26 cellular contexts compared by ENCODE assay signal in the genomic region with DNA sequence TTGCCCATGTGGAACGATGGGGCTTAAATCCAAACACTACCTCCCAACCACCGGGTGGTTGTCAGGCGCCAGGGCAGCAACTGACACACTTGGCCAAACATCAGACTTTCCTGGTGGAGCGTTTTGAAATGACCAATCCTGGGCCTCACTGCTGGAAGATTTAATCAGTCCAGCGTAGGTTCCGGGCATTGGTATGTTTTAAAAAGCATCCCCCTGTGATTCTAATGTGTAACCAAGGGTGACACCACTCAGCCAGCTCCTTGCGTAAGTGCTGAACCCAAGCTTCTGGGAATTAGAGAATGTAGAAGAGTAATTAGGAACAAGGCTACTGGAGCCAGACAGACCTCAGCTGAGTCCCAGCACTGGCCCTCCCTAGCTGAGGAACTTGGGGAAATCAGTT. TPM values are rescaled to one million over a fixed set of nuclear protein-coding genes. Genes with fewer than 3 reads are reported as not detected.
A peak's percentile ranks its signal among the peaks of the same experiment; 100 is the strongest.
DNase-seq lines count a peak whose midpoint lies in the region; ATAC-seq, FAIRE-seq and TF ChIP-seq lines count a peak whose summit lies in the region.
"Had no signal": no experiment of that assay in that cellular context is flagged by ENCODE, and none has a peak within 500 bp of the region (broad histone marks: within the 10 kb centered on the region; RNA-seq: fewer than 3 reads in every experiment).

No MANE protein-coding gene starts in this region.

- H3K27me3 ChIP-seq in neuronal stem cell (ENCODE audit: control insufficient read depth in 3 of 3, insufficient read depth in 3 of 3, low read depth in 1 of 3, low read length in 3 of 3), result no peaks in the 10 kb centered on the region
- no peaks in the 10 kb centered on the region for H3K27me3 ChIP-seq in vagina
- H3K27me3 ChIP-seq: BE2C, suprapubic skin had no signal

- TF ChIP-seq CTCF in vagina (IDR thresholded peaks at IDR 0.05), result no peak

- no CpG with 5 or more reads among the region's 7 CpGs for WGBS in neuronal stem cell (ENCODE audit: extremely low coverage in 2 of 2, insufficient read length in 2 of 2, insufficient replicate concordance in 1 of 2), 2 donors

- no peak overlapping the region for H4K91ac ChIP-seq in neuronal stem cell (ENCODE audit: low read depth, low read length, poor library complexity)

- H3K4me1 ChIP-seq in neuronal stem cell (ENCODE audit: control insufficient read depth in 2 of 2, insufficient read depth in 1 of 2, low read depth in 1 of 2, low read length in 2 of 2) (peaks cover 1 to 3% of the 10 kb centered on the region in 2 donors), vagina (no peaks in the 10 kb centered on the region)
- H3K4me1 ChIP-seq: BE2C, lower lobe of right lung, suprapubic skin had no signal

- no peaks in the 10 kb centered on the region for H3K9me3 ChIP-seq in neuronal stem cell (replicated peaks in 1 of 2; ENCODE audit: control insufficient read depth in 2 of 2, insufficient read depth in 1 of 2, low read depth in 1 of 2, low read length in 2 of 2)
- H3K9me3 ChIP-seq in vagina, result no peaks in the 10 kb centered on the region
- H3K9me3 ChIP-seq: BE2C, lower lobe of right lung, suprapubic skin had no signal

- H3K23ac ChIP-seq in neuronal stem cell (ENCODE audit: low read depth, low read length, poor library complexity), result no peak overlapping the region

- peak; percentile 96 for FAIRE-seq in RCC 7860 (lab: Jason Lieb, UNC)
- FAIRE-seq: A204.1, urothelium cell line had no signal

- ATAC-seq in left cardiac atrium, result peak in 1 of 2 donors; percentile 88

- H2AFZ ChIP-seq in neuronal stem cell (ENCODE audit: low read length), result peak overlapping the region; percentile 11

- H2BK12ac ChIP-seq in neuronal stem cell (ENCODE audit: low read length), result no peak overlapping the region

- H3K4ac ChIP-seq in neuronal stem cell (ENCODE audit: low read length), result no peak overlapping the region

- no peaks in the 10 kb centered on the region for H3K79me1 ChIP-seq in neuronal stem cell (ENCODE audit: low read depth, low read length)

- H2AK5ac ChIP-seq in neuronal stem cell (ENCODE audit: low read depth, low read length), result no peak overlapping the region

- no peak for TF ChIP-seq POLR2A in vagina (IDR thresholded peaks at IDR 0.05)

- peak; percentile 63 for DNase-seq in ACHN
- DNase-seq in RCC 7860 (ENCODE audit: low spot score), result peak; percentile 93
- DNase-seq in left cardiac atrium, result peak; percentile 23
- no peak for DNase-seq in neuronal stem cell (ENCODE audit: low spot score)
- DNase-seq in vagina (ENCODE audit: extremely low spot score in 2 of 2), result no peak
- DNase-seq in NCI-H2196 (lab: John Stamatoyannopoulos, UW; ENCODE audit: unreplicated experiment), result no peak
- no peak for DNase-seq in stimulated activated CD4-positive, alpha-beta T cell treated with anti-CD3 and anti-CD28 coated beads, Interleukin-1b, Interleukin-23, amount 100 ng/mL, for 48 hours
- DNase-seq in AG20443 (ENCODE audit: low spot score), result no peak
- DNase-seq: activated CD4-positive, alpha-beta T cell treated with anti-CD3 and anti-CD28 coated beads, Interleukin-2, amount 10 ng/mL, durations not matched to agents 7 days and 5 days; BE2C; Calu3; foreskin melanocyte; HCEC 1CT; hippocampal formation; immature natural killer cell; lower lobe of right lung; NCI-H1092 treated with DMSO at 0.1 percent for 48 hours; NCI-H2029 treated with DMSO at 0.1 percent for 48 hours; NCI-H446; OCI-M1; WERI-Rb-1 had no signal

- in situ Hi-C loops in ACHN (cut with HindIII; ENCODE audit: low pct_ligation_motif_present, low pct_unique_long_range_greater_than_20kb, low sequenced_read_pairs), result no loop called here

- H3K14ac ChIP-seq in neuronal stem cell (ENCODE audit: low read length), result no peak overlapping the region

- H2BK5ac ChIP-seq in neuronal stem cell (ENCODE audit: low read length), result no peak overlapping the region

- intact Hi-C loops in left cardiac atrium (cut with DNase I) (no loop called here), vagina (cut with DNase I) (no loop called here)

- H3K18ac ChIP-seq in neuronal stem cell (ENCODE audit: low read length), result peak overlapping the region; percentile 52

- H3K4me3 ChIP-seq in neuronal stem cell (ENCODE audit: low read length in 2 of 2) (no peak overlapping the region), vagina (no peak overlapping the region)
- H3K4me3 ChIP-seq: lower lobe of right lung, skin epidermis, suprapubic skin had no signal

- H3K9ac ChIP-seq in neuronal stem cell (ENCODE audit: low read depth, low read length, poor library complexity), result no peak overlapping the region

- no peak overlapping the region for H2BK15ac ChIP-seq in neuronal stem cell (ENCODE audit: low read length)

- H2BK120ac ChIP-seq in neuronal stem cell (ENCODE audit: low read depth, low read length), result no peak overlapping the region

- H3K36me3 ChIP-seq in neuronal stem cell (replicated peaks in 1 of 2; ENCODE audit: control insufficient read depth in 2 of 2, insufficient read depth in 2 of 2, low read length in 2 of 2), result no peaks in the 10 kb centered on the region
- no peaks in the 10 kb centered on the region for H3K36me3 ChIP-seq in vagina
- H3K36me3 ChIP-seq: BE2C, lower lobe of right lung, suprapubic skin, WERI-Rb-1 had no signal

- no peak overlapping the region for H3K27ac ChIP-seq in neuronal stem cell (replicated peaks; ENCODE audit: low read length)
- no peak overlapping the region for H3K27ac ChIP-seq in vagina
- H3K27ac ChIP-seq: epithelial cell of prostate, lower lobe of right lung, skin epidermis, suprapubic skin, WERI-Rb-1 had no signal

- H3K4me2 ChIP-seq in neuronal stem cell (ENCODE audit: insufficient read depth, low read length, poor library complexity, severe bottlenecking), result no peak overlapping the region

- no peak overlapping the region for H4K8ac ChIP-seq in neuronal stem cell (ENCODE audit: low read depth, low read length)

RNA-seq across cellular contexts. Expression of gene KAZN, which starts 44.8 kb away (rescaled TPM):
- total RNA-seq in left cardiac atrium (10 to 100 TPM; 12.6 to 15.7 TPM), vagina (29.5 TPM)
- 10.4 TPM for polyA plus RNA-seq in neuronal stem cell (2013, experiment 1 of 2)
- 11.4 TPM for polyA plus RNA-seq in neuronal stem cell (2013, experiment 2 of 2)

Comparison
In these comparisons a context has a peak if more than half of its experiments do, and no peak if none do; other contexts are left out.
1. DNase-seq: peak in ACHN (single experiment), RCC 7860 (single experiment) and left cardiac atrium (single experiment); none in neuronal stem cell (single experiment), vagina (0 of 2), NCI-H2196 (single experiment), stimulated activated CD4-positive, alpha-beta T cell treated with anti-CD3 and anti-CD28 coated beads, Interleukin-1b, Interleukin-23, amount 100 ng/mL, for 48 hours (single experiment) and AG20443 (single experiment).